ENCODE assay signal across 22 cellular contexts in genomic region chr13:113749956-113750355, GRCh38.
"Had no signal": no experiment of that assay in that cellular context is flagged by ENCODE, and none has a peak within 500 bp of the region (broad histone marks: within the 10 kb centered on the region; RNA-seq: fewer than 3 reads in every experiment).

No MANE protein-coding gene starts in this region.

- H3K4me1 ChIP-seq: foreskin keratinocyte, left lung, parathyroid adenoma, uterus had no signal

- H3K9me3 ChIP-seq: heart right ventricle, left lung, uterus had no signal

- H3K27ac ChIP-seq: brain microvascular endothelial cell, foreskin keratinocyte, heart right ventricle, left lung, parathyroid adenoma, uterus had no signal

- DNase-seq: activated CD4-positive, alpha-beta T cell treated with anti-CD3 and anti-CD28 coated beads for 1 hour; activated CD4-positive, alpha-beta T cell treated with anti-CD3 and anti-CD28 coated beads, Interleukin-2, amount 50 U/mL, for 1 hour; activated effector memory CD4-positive, alpha-beta T cell treated with Interleukin-2 at 50 U/mL for 16 hours; activated naive CD4-positive, alpha-beta T cell treated with Interleukin-2 at 50 U/mL for 16 hours; activated naive CD8-positive, alpha-beta T cell treated with anti-CD3 and anti-CD28 coated beads, Interleukin-2, amount 10 ng/mL, durations not matched to agents 7 days and 5 days; brain microvascular endothelial cell; cortex of kidney; effector memory CD8-positive, alpha-beta T cell; foreskin keratinocyte; heart right ventricle; naive B cell; nephron progenitor cell; stimulated activated CD4-positive, alpha-beta T cell treated with anti-CD3 and anti-CD28 coated beads, Interleukin-4, amount 100 ng/mL, for 24 hours; T-helper 2 cell; uterus had no signal

- FAIRE-seq: astrocyte, endothelial cell of umbilical vein had no signal

- H3K27me3 ChIP-seq: brain microvascular endothelial cell, foreskin keratinocyte, uterus had no signal

- H3K9ac ChIP-seq: parathyroid adenoma had no signal

- H3K36me3 ChIP-seq: brain microvascular endothelial cell, heart right ventricle, left lung, uterus had no signal

- H3K79me2 ChIP-seq: parathyroid adenoma had no signal

- H3K4me3 ChIP-seq: heart right ventricle, left lung, lung, uterus had no signal

- H2AFZ ChIP-seq: parathyroid adenoma had no signal

- ATAC-seq: effector memory CD8-positive, alpha-beta T cell; foreskin keratinocyte; left lung; stimulated activated effector memory CD8-positive, alpha-beta T cell treated with anti-CD3 and anti-CD28 coated beads, Interleukin-12 subunit alpha, Interleukin-12 subunit beta, amount 100 ng/mL, for 72 hours; WTC11 had no signal
